In the genomic region with DNA sequence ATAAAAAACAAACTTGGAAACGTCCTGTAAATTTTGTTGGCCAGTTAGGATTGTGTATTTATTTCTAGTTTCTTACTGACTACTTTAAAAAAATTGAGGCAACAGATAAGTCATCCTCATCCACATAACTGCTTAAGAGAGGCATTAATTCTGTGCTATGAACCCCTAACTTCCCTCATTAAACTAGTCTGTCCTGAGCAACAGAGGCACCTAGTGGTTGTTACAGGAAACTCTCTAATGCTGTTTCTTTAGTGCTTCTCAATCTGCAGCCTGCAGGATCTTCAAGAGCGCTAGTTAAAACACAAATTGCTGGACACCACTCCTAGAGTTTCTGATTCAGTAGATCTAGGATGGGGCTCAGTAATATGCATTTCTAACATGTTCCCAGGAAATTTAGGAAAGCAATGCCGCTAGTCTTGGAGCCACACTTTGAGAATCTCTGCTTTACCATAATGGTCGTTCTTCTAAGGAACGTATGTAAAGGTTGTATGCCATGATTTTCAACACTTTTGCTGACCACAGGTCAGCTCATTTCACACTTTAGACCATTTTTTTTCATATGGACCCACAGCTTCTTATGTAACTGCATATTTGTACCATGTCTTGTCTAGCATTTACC, we compare ENCODE assay signal across 8 cellular contexts.
DNase-seq lines count a peak whose midpoint lies in the region; ATAC-seq and TF ChIP-seq lines count a peak whose summit lies in the region.

No MANE protein-coding gene starts in this region.

- TF ChIP-seq EP300 in suprapubic skin (IDR thresholded peaks at IDR 0.05), result no peak

- WGBS in suprapubic skin, result 60% methylated on average over 5 of the region's 5 CpGs

- no peaks in the 10 kb centered on the region for H3K4me1 Mint-ChIP-seq in T-helper 17 cell

- TF ChIP-seq CTCF in fibroblast of lung (conservative IDR thresholded peaks at IDR 0.05 in 1 of 2, IDR thresholded peaks at IDR 0.05 in 1 of 2; ENCODE audit: low read depth in 1 of 2, low read length in 2 of 2) (peak; percentile 31 to 59), suprapubic skin (IDR thresholded peaks at IDR 0.05) (peak in 1 of 2 donors; percentile 22)

- no peak overlapping the region for H3K4me2 ChIP-seq in fibroblast of lung (ENCODE audit: extremely low read depth, insufficient read depth, low read length)

- TF ChIP-seq POLR2A in suprapubic skin (IDR thresholded peaks at IDR 0.05), result no peak

- no peak overlapping the region for H3K4me3 ChIP-seq in fibroblast of lung (replicated peaks in 1 of 4; ENCODE audit: control extremely low read depth in 1 of 4, insufficient read depth in 1 of 4, low read depth in 3 of 4, low read length in 4 of 4)
- H3K4me3 ChIP-seq in suprapubic skin, result no peak overlapping the region

- H3K4me1 ChIP-seq in fibroblast of lung (ENCODE audit: control insufficient read depth, extremely low read depth, insufficient read depth, low read length) (no peaks in the 10 kb centered on the region), suprapubic skin (no peaks in the 10 kb centered on the region)

- peak; percentile 79 for ATAC-seq in GM18873 (IDR thresholded peaks at IDR 0.05; ENCODE audit: low FRiP score, unreplicated experiment)
- peak; percentile 79 for ATAC-seq in HG03159 (IDR thresholded peaks at IDR 0.05; ENCODE audit: unreplicated experiment)
- no peak for ATAC-seq in T-helper 17 cell

- peak; percentile 13 for DNase-seq in AG20443 (ENCODE audit: low spot score)
- DNase-seq in NCI-H69 (lab: John Stamatoyannopoulos, UW), result peak; percentile 54
- peak in 1 of 2 donors; percentile 32 for DNase-seq in fibroblast of lung (ENCODE audit: low read depth in 2 of 2)
- no peak for DNase-seq in NK-92 treated with Interleukin-12 subunit alpha and Interleukin-12 subunit beta, amount 100 ng/mL, for 24 hours (lab: John Stamatoyannopoulos, UW)
- no peak for DNase-seq in suprapubic skin (ENCODE audit: low spot score in 2 of 2)
- DNase-seq in T-helper 17 cell, result no peak

- H3K27me3 ChIP-seq in fibroblast of lung (ENCODE audit: control insufficient read depth, insufficient read depth, low read length), result no peaks in the 10 kb centered on the region
- H3K27me3 ChIP-seq in suprapubic skin, result no peaks in the 10 kb centered on the region

- H2AFZ ChIP-seq in fibroblast of lung (ENCODE audit: low read length), result no peak overlapping the region

- H3K27ac ChIP-seq in fibroblast of lung (ENCODE audit: insufficient read depth, low read length), result no peak overlapping the region
- no peak overlapping the region for H3K27ac ChIP-seq in suprapubic skin

- H3K79me2 ChIP-seq in fibroblast of lung (ENCODE audit: control insufficient read depth, insufficient read depth, low read length), result no peaks in the 10 kb centered on the region

- no peak overlapping the region for H3K4me3 Mint-ChIP-seq in T-helper 17 cell

- peaks cover 41% of the 10 kb centered on the region for H3K27me3 Mint-ChIP-seq in T-helper 17 cell

- H4K20me1 ChIP-seq in fibroblast of lung (ENCODE audit: control insufficient read depth, extremely low read depth, insufficient read depth, low read length), result no peaks in the 10 kb centered on the region

- H3K36me3 Mint-ChIP-seq in T-helper 17 cell (ENCODE audit: low read depth), result no peaks in the 10 kb centered on the region

- no peak overlapping the region for H3K9ac ChIP-seq in fibroblast of lung (ENCODE audit: insufficient read depth, low read length)

- H3K36me3 ChIP-seq in fibroblast of lung (ENCODE audit: control insufficient read depth, insufficient read depth, low read length) (no peaks in the 10 kb centered on the region), suprapubic skin (no peaks in the 10 kb centered on the region)

- H3K27ac Mint-ChIP-seq in T-helper 17 cell, result no peak overlapping the region

- H3K9me3 ChIP-seq in fibroblast of lung (ENCODE audit: control insufficient read depth, insufficient read depth, low read depth, low read length) (no peaks in the 10 kb centered on the region), suprapubic skin (no peaks in the 10 kb centered on the region), T-helper 17 cell (ENCODE audit: control insufficient read depth, low read length, poor library complexity, severe bottlenecking) (no peaks in the 10 kb centered on the region)

Comparison
In these comparisons a context has a peak if more than half of its experiments do, and no peak if none do; other contexts are left out.
1. DNase-seq: peak in AG20443 (single experiment) and NCI-H69 (single experiment); none in NK-92 treated with Interleukin-12 subunit alpha and Interleukin-12 subunit beta, amount 100 ng/mL, for 24 hours (single experiment), suprapubic skin (0 of 2) and T-helper 17 cell (0 of 3).